8 cellular contexts compared by ENCODE assay signal in genomic region chr6:71886184-71887005, GRCh38. TPM values are rescaled to one million over a fixed set of nuclear protein-coding genes. Genes with fewer than 3 reads are reported as not detected.
DNase-seq lines count a peak whose midpoint lies in the region; ATAC-seq and TF ChIP-seq lines count a peak whose summit lies in the region.

Gene RIMS1 (plus strand): TSS chr6:71886550. CDS start chr6:71887024, 474 bp downstream.

- ATAC-seq in GM21515 (IDR thresholded peaks at IDR 0.05; ENCODE audit: unreplicated experiment): peak; percentile 85
- peak; percentile 89 for ATAC-seq in IMR-90 (ENCODE audit: low read depth)
- ATAC-seq in activated CD8-positive, alpha-beta T cell treated with anti-CD3 and anti-CD28 coated beads, Interleukin-2, amount 10 ng/mL, durations not matched to agents 7 days and 5 days: peak; percentile 55
- ATAC-seq in stimulated activated memory B cell treated with anti-CD40 and anti-IgM and Interleukin-4, amounts not matched to agents 10 μg/mL and 1 μg/mL and 100 μg/mL, for 72 hours: peak; percentile 42

- H3K36me3 Mint-ChIP-seq in activated CD8-positive, alpha-beta T cell treated with anti-CD3 and anti-CD28 coated beads, Interleukin-2, amount 10 ng/mL, durations not matched to agents 7 days and 5 days (ENCODE audit: low read depth): peaks cover 2% of the 10 kb centered on the region
- no peaks in the 10 kb centered on the region for H3K36me3 Mint-ChIP-seq in stimulated activated memory B cell treated with anti-CD40 and anti-IgM and Interleukin-4, amounts not matched to agents 10 μg/mL and 1 μg/mL and 100 μg/mL, for 72 hours

- peak within 1 kb of the TSS; percentile 93 for H3K4me2 ChIP-seq in IMR-90 (ENCODE audit: low read depth, low read length)

- H3K36me3 ChIP-seq in IMR-90 (ENCODE audit: control insufficient read depth, insufficient read depth, low read length): no peaks in the 10 kb centered on the region

- H4K5ac ChIP-seq in IMR-90 (ENCODE audit: low read depth, low read length): no peak within 1 kb of the TSS

- H2AK9ac ChIP-seq in IMR-90 (replicated peaks; ENCODE audit: low read depth, low read length, poor library complexity): peak within 1 kb of the TSS; percentile 77

- H2BK15ac ChIP-seq in IMR-90 (ENCODE audit: low read depth, low read length): no peak within 1 kb of the TSS

- peak within 1 kb of the TSS; percentile 91 for H2AFZ ChIP-seq in IMR-90 (replicated peaks; ENCODE audit: low read length, poor library complexity)

- H3K23ac ChIP-seq in IMR-90 (ENCODE audit: low read depth, low read length): peak within 1 kb of the TSS; percentile 49; the same call in 1 of the 2 replicates

- peaks cover 3% of the 10 kb centered on the region for H3K4me1 Mint-ChIP-seq in activated CD8-positive, alpha-beta T cell treated with anti-CD3 and anti-CD28 coated beads, Interleukin-2, amount 10 ng/mL, durations not matched to agents 7 days and 5 days (ENCODE audit: low read depth)
- H3K4me1 Mint-ChIP-seq in stimulated activated memory B cell treated with anti-CD40 and anti-IgM and Interleukin-4, amounts not matched to agents 10 μg/mL and 1 μg/mL and 100 μg/mL, for 72 hours: peaks cover 6% of the 10 kb centered on the region

- WGBS in IMR-90 (ENCODE audit: extremely low coverage in 2 of 2, insufficient read length in 1 of 2), 2 experiments: 20% methylated on average over 1 of the region's 70 CpGs; no CpG with 5 or more reads in 1 of the 2 experiments

- H2BK5ac ChIP-seq in IMR-90 (ENCODE audit: low read depth, low read length, poor library complexity, severe bottlenecking): no peak within 1 kb of the TSS

- no peak within 1 kb of the TSS for H3K56ac ChIP-seq in IMR-90 (ENCODE audit: extremely low read depth, insufficient read depth, low read length)

- H4K20me1 ChIP-seq in IMR-90 (ENCODE audit: insufficient read depth, low read length): no peaks in the 10 kb centered on the region

- no peak within 1 kb of the TSS for H2BK20ac ChIP-seq in IMR-90 (ENCODE audit: low read depth, low read length)

- no peak within 1 kb of the TSS for H2AK5ac ChIP-seq in IMR-90 (ENCODE audit: low read depth, low read length)

- dilution Hi-C loops in IMR-90 (cut with HindIII; ENCODE audit: low sequenced_read_pairs, unreplicated experiment): no loop called here

- no peak within 1 kb of the TSS for H4K91ac ChIP-seq in IMR-90 (ENCODE audit: insufficient read depth, low read depth, low read length)

- no peaks in the 10 kb centered on the region for H3K79me1 ChIP-seq in IMR-90 (ENCODE audit: low read depth in 1 of 2, low read length in 2 of 2)

- no peaks in the 10 kb centered on the region for H3K9me3 ChIP-seq in IMR-90 (ENCODE audit: control insufficient read depth, insufficient read depth, low read length)

- no peak within 1 kb of the TSS for H3K27ac ChIP-seq in IMR-90 (ENCODE audit: insufficient read depth, low read length)

- TF ChIP-seq CTCF in GM12865 (IDR thresholded peaks at IDR 0.05; ENCODE audit: insufficient read depth, low read depth, low read length, missing control alignments) (peak; percentile 19), IMR-90 (conservative IDR thresholded peaks at IDR 0.05; ENCODE audit: low read depth, low read length) (peak; percentile 24)

- POLR2A ChIA-PET in IMR-90 (lab: Charles Lee; ENCODE audit: unreplicated experiment): interaction anchor here (0.6 kb wide), 1 partner anchor 14 kb away, joined by 3 read pairs; no protein-coding TSS in a partner anchor
- POLR2A ChIA-PET in activated CD8-positive, alpha-beta T cell treated with anti-CD3 and anti-CD28 coated beads, Interleukin-2, amount 10 ng/mL, durations not matched to agents 7 days and 5 days (lab: Charles Lee): no interaction called here

- TF ChIP-seq POLR2A in IMR-90 (IDR thresholded peaks at IDR 0.05; ENCODE audit: low read depth, low read length): no peak

- TF ChIP-seq RAD21 in IMR-90 (IDR thresholded peaks at IDR 0.05; ENCODE audit: low read length): no peak

- H3K27me3 Mint-ChIP-seq in activated CD8-positive, alpha-beta T cell treated with anti-CD3 and anti-CD28 coated beads, Interleukin-2, amount 10 ng/mL, durations not matched to agents 7 days and 5 days (ENCODE audit: low read depth): peaks cover 24% of the 10 kb centered on the region
- peaks cover 47% of the 10 kb centered on the region for H3K27me3 Mint-ChIP-seq in stimulated activated memory B cell treated with anti-CD40 and anti-IgM and Interleukin-4, amounts not matched to agents 10 μg/mL and 1 μg/mL and 100 μg/mL, for 72 hours

- H3K14ac ChIP-seq in IMR-90 (replicated peaks; ENCODE audit: low read depth, low read length): no peak within 1 kb of the TSS

- H3K4me3 Mint-ChIP-seq in activated CD8-positive, alpha-beta T cell treated with anti-CD3 and anti-CD28 coated beads, Interleukin-2, amount 10 ng/mL, durations not matched to agents 7 days and 5 days: no peak within 1 kb of the TSS
- peak within 1 kb of the TSS; percentile 2 for H3K4me3 Mint-ChIP-seq in stimulated activated memory B cell treated with anti-CD40 and anti-IgM and Interleukin-4, amounts not matched to agents 10 μg/mL and 1 μg/mL and 100 μg/mL, for 72 hours

- H3K9me1 ChIP-seq in IMR-90 (ENCODE audit: insufficient read depth, low read length): no peaks in the 10 kb centered on the region

- no peak within 1 kb of the TSS for H2BK120ac ChIP-seq in IMR-90 (ENCODE audit: low read depth, low read length)

- in situ Hi-C loops in IMR-90 (cut with MboI; ENCODE audit: low sequenced_read_pairs): no loop called here

- H3K4me3 ChIP-seq in GM12865 (ENCODE audit: low read depth, low read length) (peak within 1 kb of the TSS; percentile 47), IMR-90 (ENCODE audit: insufficient read depth, low read depth, low read length) (peak within 1 kb of the TSS; percentile 50)

- no peaks in the 10 kb centered on the region for H3K9me3 Mint-ChIP-seq in activated CD8-positive, alpha-beta T cell treated with anti-CD3 and anti-CD28 coated beads, Interleukin-2, amount 10 ng/mL, durations not matched to agents 7 days and 5 days (ENCODE audit: insufficient read depth)
- H3K9me3 Mint-ChIP-seq in stimulated activated memory B cell treated with anti-CD40 and anti-IgM and Interleukin-4, amounts not matched to agents 10 μg/mL and 1 μg/mL and 100 μg/mL, for 72 hours: no peaks in the 10 kb centered on the region

- intact Hi-C loops in IMR-90 (cut with micrococcal nuclease): no loop called here

- peak; percentile 68 for DNase-seq in GM12865 (ENCODE audit: low read depth)
- no peak for DNase-seq in IMR-90
- DNase-seq in activated CD8-positive, alpha-beta T cell treated with anti-CD3 and anti-CD28 coated beads, Interleukin-2, amount 10 ng/mL, durations not matched to agents 7 days and 5 days: no peak
- DNase-seq in hypothalamus (lab: John Stamatoyannopoulos, UW): peak in 28 of 51 donors; percentile 10 to 75 (median 32)
- DNase-seq in CD1c-positive myeloid dendritic cell (ENCODE audit: extremely low spot score): no peak
- no peak for DNase-seq in stimulated activated CD4-positive, alpha-beta T cell treated with anti-CD3 and anti-CD28 coated beads, Interleukin-4, amount 100 ng/mL, for 4 hours

- CTCF ChIA-PET in IMR-90 (lab: Yijun Ruan, JAX): interaction anchor here (1.2 kb wide), 1 partner anchor 10 kb away, joined by 4 read pairs; no protein-coding TSS in a partner anchor
- CTCF ChIA-PET in activated CD8-positive, alpha-beta T cell treated with anti-CD3 and anti-CD28 coated beads, Interleukin-2, amount 10 ng/mL, durations not matched to agents 7 days and 5 days (lab: Charles Lee): no interaction called here

- H3K18ac ChIP-seq in IMR-90 (ENCODE audit: low read depth, low read length): no peak within 1 kb of the TSS

- peaks cover 17% of the 10 kb centered on the region for H3K27me3 ChIP-seq in IMR-90 (ENCODE audit: control insufficient read depth, insufficient read depth, low read length)

- no peak within 1 kb of the TSS for H3K27ac Mint-ChIP-seq in activated CD8-positive, alpha-beta T cell treated with anti-CD3 and anti-CD28 coated beads, Interleukin-2, amount 10 ng/mL, durations not matched to agents 7 days and 5 days
- H3K27ac Mint-ChIP-seq in stimulated activated memory B cell treated with anti-CD40 and anti-IgM and Interleukin-4, amounts not matched to agents 10 μg/mL and 1 μg/mL and 100 μg/mL, for 72 hours: no peak within 1 kb of the TSS

- H3K4me1 ChIP-seq in IMR-90 (ENCODE audit: control insufficient read depth, insufficient read depth, low read length): peaks cover 3% of the 10 kb centered on the region; the same call in 1 of the 2 replicates

- no TSS peak for BruUV-seq in IMR-90 (replicated peaks; lab: Mats Ljungman, UMichigan)

- H3K9ac ChIP-seq in IMR-90 (ENCODE audit: low read depth, low read length): no peak within 1 kb of the TSS

- no peak within 1 kb of the TSS for H3K4ac ChIP-seq in IMR-90 (ENCODE audit: low read depth, low read length)

- H4K8ac ChIP-seq in IMR-90 (ENCODE audit: low read depth in 2 of 2, low read length in 2 of 2): no peak within 1 kb of the TSS

TF ChIP-seq in IMR-90, 13 proteins besides CTCF, POLR2A, EP300 and RAD21:
- TF ChIP-seq FOS (IDR thresholded peaks at IDR 0.05; ENCODE audit: low read depth, low read length) (0 out of 2 replicates have a peak, but pooled peaks have one; percentile 8), RFX5 (IDR thresholded peaks at IDR 0.05; ENCODE audit: low read depth, low read length) (no peak)

RNA-seq across cellular contexts. Expression of gene RIMS1, which starts in this region (rescaled TPM):
- 3.3 and 3.8 TPM in 2 replicates for total RNA-seq in IMR-90 (2012; rRNA removed)
- polyA plus RNA-seq in IMR-90 (2012; rRNA removed): 0.44 and 0.46 TPM in 2 replicates
- polyA plus RNA-seq in IMR-90 (2012; cell fraction: cytosol; rRNA removed): 0.12 and 0.14 TPM in 2 replicates
- 0.22 and 1.1 TPM in 2 replicates for polyA plus RNA-seq in IMR-90 (2012; cell fraction: nucleus; rRNA removed; ENCODE audit: low replicate concordance)
- not detected for total RNA-seq in activated CD8-positive, alpha-beta T cell treated with anti-CD3 and anti-CD28 coated beads, Interleukin-2, amount 10 ng/mL, durations not matched to agents 7 days and 5 days

Comparison
In these comparisons a context has a peak if more than half of its experiments do, and no peak if none do; other contexts are left out.
1. Peak in ATAC-seq in activated CD8-positive, alpha-beta T cell treated with anti-CD3 and anti-CD28 coated beads, Interleukin-2, amount 10 ng/mL, durations not matched to agents 7 days and 5 days; RNA of the gene not detected or under 1 TPM.
2. DNase-seq: peak in GM12865 (single experiment) and hypothalamus (28 of 51); none in IMR-90 (single experiment), activated CD8-positive, alpha-beta T cell treated with anti-CD3 and anti-CD28 coated beads, Interleukin-2, amount 10 ng/mL, durations not matched to agents 7 days and 5 days (single experiment), CD1c-positive myeloid dendritic cell (single experiment) and stimulated activated CD4-positive, alpha-beta T cell treated with anti-CD3 and anti-CD28 coated beads, Interleukin-4, amount 100 ng/mL, for 4 hours (0 of 2).
3. Peak in every context shown above with its lines, with median percentiles within 50 percentile points of each other: ATAC-seq.